Comparison of ENCODE assay signal across 19 cellular contexts in genomic region chr3:181484026-181484425, GRCh38.
"Had no signal": no experiment of that assay in that cellular context is flagged by ENCODE, and none has a peak within 500 bp of the region (broad histone marks: within the 10 kb centered on the region; RNA-seq: fewer than 3 reads in every experiment).

No MANE protein-coding gene starts in this region.

- H3K27me3 ChIP-seq: esophagus muscularis mucosa, gastrocnemius medialis, neural progenitor cell, ovary had no signal

- H3K4me3 Mint-ChIP-seq: effector memory CD8-positive, alpha-beta T cell; immature natural killer cell; memory B cell; mesothelial cell of epicardium; natural killer cell treated with Interleukin-12 subunit alpha and Interleukin-12 subunit beta and Interleukin-15 and Interleukin-18, amount 100 ng/mL, for 72 hours; neural progenitor cell had no signal

- H2AFZ ChIP-seq: neural progenitor cell had no signal

- H3K4me3 ChIP-seq: esophagus muscularis mucosa, gastrocnemius medialis, neural progenitor cell, ovary had no signal

- H3K4me2 ChIP-seq: neural progenitor cell had no signal

- H3K36me3 Mint-ChIP-seq: immature natural killer cell; memory B cell; mesothelial cell of epicardium; natural killer cell treated with Interleukin-12 subunit alpha and Interleukin-12 subunit beta and Interleukin-15 and Interleukin-18, amount 100 ng/mL, for 72 hours had no signal

- H3K27ac Mint-ChIP-seq: effector memory CD8-positive, alpha-beta T cell; immature natural killer cell; memory B cell; mesothelial cell of epicardium; natural killer cell treated with Interleukin-12 subunit alpha and Interleukin-12 subunit beta and Interleukin-15 and Interleukin-18, amount 100 ng/mL, for 72 hours; neural progenitor cell; progenitor cell of endocrine pancreas had no signal

- H3K9me3 ChIP-seq: esophagus muscularis mucosa, gastrocnemius medialis, ovary had no signal

- DNase-seq: effector memory CD8-positive, alpha-beta T cell; gastrocnemius medialis; glutamatergic neuron; immature natural killer cell; kidney glomerular epithelial cell; ovary; right cardiac atrium; small intestine; stimulated activated CD4-positive, alpha-beta T cell treated with anti-CD3 and anti-CD28 coated beads, Interleukin-2, amount 100 ng/mL, for 48 hours; stimulated activated naive CD4-positive, alpha-beta T cell treated with Interleukin-2 at 50 U/mL for 16 hours; trophoblast cell had no signal

- H3K27me3 Mint-ChIP-seq: effector memory CD8-positive, alpha-beta T cell; natural killer cell treated with Interleukin-12 subunit alpha and Interleukin-12 subunit beta and Interleukin-15 and Interleukin-18, amount 100 ng/mL, for 72 hours; progenitor cell of endocrine pancreas had no signal

- H3K36me3 ChIP-seq: esophagus muscularis mucosa, gastrocnemius medialis, neural progenitor cell, ovary had no signal

- ATAC-seq: effector memory CD8-positive, alpha-beta T cell; gastrocnemius medialis; left lobe of liver; natural killer cell treated with Interleukin-12 subunit alpha and Interleukin-12 subunit beta and Interleukin-15 and Interleukin-18, amount 100 ng/mL, for 72 hours; right cardiac atrium had no signal

- H3K4me1 ChIP-seq: gastrocnemius medialis, neural progenitor cell had no signal

- H3K9ac ChIP-seq: neural progenitor cell had no signal

- H3K27ac ChIP-seq: epithelial cell of prostate, esophagus muscularis mucosa, gastrocnemius medialis, neural progenitor cell, ovary had no signal

- H3K4me1 Mint-ChIP-seq: immature natural killer cell, memory B cell, mesothelial cell of epicardium had no signal
